ENCODE assay signal across 1 cellular context in the genomic region with DNA sequence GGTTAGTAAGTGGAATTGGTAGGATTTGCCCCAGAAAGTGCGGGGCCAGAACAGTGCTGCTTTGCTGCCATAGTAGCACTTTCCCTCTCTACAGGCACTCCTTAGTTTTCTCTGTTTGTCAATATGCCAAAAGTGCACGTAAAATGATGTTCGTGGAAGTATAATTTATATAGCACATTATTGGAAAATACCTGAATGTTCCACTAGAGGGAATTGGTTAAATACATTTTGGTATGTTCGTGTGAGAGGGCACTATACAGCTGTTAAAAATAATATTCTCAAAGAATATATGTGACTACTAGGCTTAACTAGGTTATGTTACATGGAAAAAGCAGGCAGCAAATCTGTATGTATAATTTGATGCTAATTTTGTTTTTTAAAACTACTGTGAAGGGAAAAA.
TF ChIP-seq lines count a peak whose summit lies in the region.

No MANE protein-coding gene starts in this region.

TF ChIP-seq in K562, 482 proteins besides CTCF, POLR2A, EP300 and RAD21 (continued from another document):
- TF ChIP-seq, protein P1, sequence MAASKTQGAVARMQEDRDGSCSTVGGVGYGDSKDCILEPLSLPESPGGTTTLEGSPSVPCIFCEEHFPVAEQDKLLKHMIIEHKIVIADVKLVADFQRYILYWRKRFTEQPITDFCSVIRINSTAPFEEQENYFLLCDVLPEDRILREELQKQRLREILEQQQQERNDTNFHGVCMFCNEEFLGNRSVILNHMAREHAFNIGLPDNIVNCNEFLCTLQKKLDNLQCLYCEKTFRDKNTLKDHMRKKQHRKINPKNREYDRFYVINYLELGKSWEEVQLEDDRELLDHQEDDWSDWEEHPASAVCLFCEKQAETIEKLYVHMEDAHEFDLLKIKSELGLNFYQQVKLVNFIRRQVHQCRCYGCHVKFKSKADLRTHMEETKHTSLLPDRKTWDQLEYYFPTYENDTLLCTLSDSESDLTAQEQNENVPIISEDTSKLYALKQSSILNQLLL (CRISPR knock-in tag; IDR thresholded peaks at IDR 0.05; ENCODE audit: borderline replicate concordance), result no peak
- TF ChIP-seq, protein P2, sequence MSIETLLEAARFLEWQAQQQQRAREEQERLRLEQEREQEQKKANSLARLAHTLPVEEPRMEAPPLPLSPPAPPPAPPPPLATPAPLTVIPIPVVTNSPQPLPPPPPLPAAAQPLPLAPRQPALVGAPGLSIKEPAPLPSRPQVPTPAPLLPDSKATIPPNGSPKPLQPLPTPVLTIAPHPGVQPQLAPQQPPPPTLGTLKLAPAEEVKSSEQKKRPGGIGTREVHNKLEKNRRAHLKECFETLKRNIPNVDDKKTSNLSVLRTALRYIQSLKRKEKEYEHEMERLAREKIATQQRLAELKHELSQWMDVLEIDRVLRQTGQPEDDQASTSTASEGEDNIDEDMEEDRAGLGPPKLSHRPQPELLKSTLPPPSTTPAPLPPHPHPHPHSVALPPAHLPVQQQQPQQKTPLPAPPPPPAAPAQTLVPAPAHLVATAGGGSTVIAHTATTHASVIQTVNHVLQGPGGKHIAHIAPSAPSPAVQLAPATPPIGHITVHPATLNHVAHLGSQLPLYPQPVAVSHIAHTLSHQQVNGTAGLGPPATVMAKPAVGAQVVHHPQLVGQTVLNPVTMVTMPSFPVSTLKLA (conservative IDR thresholded peaks at IDR 0.05), result no peak
- TF ChIP-seq ZNF311 (CRISPR knock-in tag; IDR thresholded peaks at IDR 0.05), result no peak
- TF ChIP-seq ZNF384 (IDR thresholded peaks at IDR 0.05; ENCODE audit: low read depth, low read length), result no peak
- TF ChIP-seq JUNB (CRISPR knock-in tag; conservative IDR thresholded peaks at IDR 0.05), result no peak
- TF ChIP-seq KDM1A (IDR thresholded peaks at IDR 0.05), result no peak
- TF ChIP-seq, protein P3, sequence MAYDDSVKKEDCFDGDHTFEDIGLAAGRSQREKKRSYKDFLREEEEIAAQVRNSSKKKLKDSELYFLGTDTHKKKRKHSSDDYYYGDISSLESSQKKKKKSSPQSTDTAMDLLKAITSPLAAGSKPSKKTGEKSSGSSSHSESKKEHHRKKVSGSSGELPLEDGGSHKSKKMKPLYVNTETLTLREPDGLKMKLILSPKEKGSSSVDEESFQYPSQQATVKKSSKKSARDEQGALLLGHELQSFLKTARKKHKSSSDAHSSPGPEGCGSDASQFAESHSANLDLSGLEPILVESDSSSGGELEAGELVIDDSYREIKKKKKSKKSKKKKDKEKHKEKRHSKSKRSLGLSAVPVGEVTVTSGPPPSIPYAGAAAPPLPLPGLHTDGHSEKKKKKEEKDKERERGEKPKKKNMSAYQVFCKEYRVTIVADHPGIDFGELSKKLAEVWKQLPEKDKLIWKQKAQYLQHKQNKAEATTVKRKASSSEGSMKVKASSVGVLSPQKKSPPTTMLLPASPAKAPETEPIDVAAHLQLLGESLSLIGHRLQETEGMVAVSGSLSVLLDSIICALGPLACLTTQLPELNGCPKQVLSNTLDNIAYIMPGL (CRISPR knock-in tag; IDR thresholded peaks at IDR 0.05), result no peak
- TF ChIP-seq, protein P4, sequence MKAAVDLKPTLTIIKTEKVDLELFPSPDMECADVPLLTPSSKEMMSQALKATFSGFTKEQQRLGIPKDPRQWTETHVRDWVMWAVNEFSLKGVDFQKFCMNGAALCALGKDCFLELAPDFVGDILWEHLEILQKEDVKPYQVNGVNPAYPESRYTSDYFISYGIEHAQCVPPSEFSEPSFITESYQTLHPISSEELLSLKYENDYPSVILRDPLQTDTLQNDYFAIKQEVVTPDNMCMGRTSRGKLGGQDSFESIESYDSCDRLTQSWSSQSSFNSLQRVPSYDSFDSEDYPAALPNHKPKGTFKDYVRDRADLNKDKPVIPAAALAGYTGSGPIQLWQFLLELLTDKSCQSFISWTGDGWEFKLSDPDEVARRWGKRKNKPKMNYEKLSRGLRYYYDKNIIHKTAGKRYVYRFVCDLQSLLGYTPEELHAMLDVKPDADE (conservative IDR thresholded peaks at IDR 0.05; ENCODE audit: control insufficient read depth, low read depth, low read length), result no peak
- no peak for TF ChIP-seq TCF7L2 (IDR thresholded peaks at IDR 0.05; ENCODE audit: low read depth, low read length)
- TF ChIP-seq, protein P5, sequence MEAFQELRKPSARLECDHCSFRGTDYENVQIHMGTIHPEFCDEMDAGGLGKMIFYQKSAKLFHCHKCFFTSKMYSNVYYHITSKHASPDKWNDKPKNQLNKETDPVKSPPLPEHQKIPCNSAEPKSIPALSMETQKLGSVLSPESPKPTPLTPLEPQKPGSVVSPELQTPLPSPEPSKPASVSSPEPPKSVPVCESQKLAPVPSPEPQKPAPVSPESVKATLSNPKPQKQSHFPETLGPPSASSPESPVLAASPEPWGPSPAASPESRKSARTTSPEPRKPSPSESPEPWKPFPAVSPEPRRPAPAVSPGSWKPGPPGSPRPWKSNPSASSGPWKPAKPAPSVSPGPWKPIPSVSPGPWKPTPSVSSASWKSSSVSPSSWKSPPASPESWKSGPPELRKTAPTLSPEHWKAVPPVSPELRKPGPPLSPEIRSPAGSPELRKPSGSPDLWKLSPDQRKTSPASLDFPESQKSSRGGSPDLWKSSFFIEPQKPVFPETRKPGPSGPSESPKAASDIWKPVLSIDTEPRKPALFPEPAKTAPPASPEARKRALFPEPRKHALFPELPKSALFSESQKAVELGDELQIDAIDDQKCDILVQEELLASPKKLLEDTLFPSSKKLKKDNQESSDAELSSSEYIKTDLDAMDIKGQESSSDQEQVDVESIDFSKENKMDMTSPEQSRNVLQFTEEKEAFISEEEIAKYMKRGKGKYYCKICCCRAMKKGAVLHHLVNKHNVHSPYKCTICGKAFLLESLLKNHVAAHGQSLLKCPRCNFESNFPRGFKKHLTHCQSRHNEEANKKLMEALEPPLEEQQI (IDR thresholded peaks at IDR 0.05), result no peak
- TF ChIP-seq ZKSCAN1 (IDR thresholded peaks at IDR 0.05; ENCODE audit: low read depth, low read length), result no peak
- no peak for TF ChIP-seq RCOR1 (IDR thresholded peaks at IDR 0.05; ENCODE audit: borderline replicate concordance in 1 of 2, low read depth in 2 of 2, low read length in 2 of 2)
- TF ChIP-seq ESRRA (IDR thresholded peaks at IDR 0.05; ENCODE audit: borderline replicate concordance, low read depth), result no peak
